10 cellular contexts compared by ENCODE assay signal in genomic region chr1:2443285-2444137, GRCh38. TPM values are rescaled to one million over a fixed set of nuclear protein-coding genes. Genes with fewer than 3 reads are reported as not detected.
DNase-seq lines count a peak whose midpoint lies in the region; ATAC-seq and TF ChIP-seq lines count a peak whose summit lies in the region.
"Had no signal": no experiment of that assay in that cellular context is flagged by ENCODE, and none has a peak within 500 bp of the region (broad histone marks: within the 10 kb centered on the region; RNA-seq: fewer than 3 reads in every experiment).

No MANE protein-coding gene starts in this region.

- POLR2A ChIA-PET in CD8-positive, alpha-beta T cell (lab: Charles Lee), result interaction anchor here (1.3 kb wide), 1 partner anchor 104 kb away, joined by 4 read pairs; no protein-coding TSS in a partner anchor

- no peaks in the 10 kb centered on the region for H3K9me3 ChIP-seq in CD8-positive, alpha-beta T cell (ENCODE audit: low read length)
- H3K9me3 ChIP-seq: uterus had no signal

- CTCF ChIA-PET in CD8-positive, alpha-beta T cell (lab: Charles Lee), result interaction anchor here (1.0 to 1.6 kb wide), 2 partner anchors 26 to 28 kb away, joined by 3 to 5 read pairs; no protein-coding TSS in a partner anchor

- no peaks in the 10 kb centered on the region for H3K36me3 Mint-ChIP-seq in CD8-positive, alpha-beta T cell
- peaks cover 3% of the 10 kb centered on the region for H3K36me3 Mint-ChIP-seq in central memory CD8-positive, alpha-beta T cell (ENCODE audit: insufficient read depth)
- no peaks in the 10 kb centered on the region for H3K36me3 Mint-ChIP-seq in neural crest cell (ENCODE audit: low read depth)

- no peaks in the 10 kb centered on the region for H3K4me1 Mint-ChIP-seq in CD8-positive, alpha-beta T cell (ENCODE audit: low read depth)
- H3K4me1 Mint-ChIP-seq in central memory CD8-positive, alpha-beta T cell, result no peaks in the 10 kb centered on the region
- peaks cover 10% of the 10 kb centered on the region for H3K4me1 Mint-ChIP-seq in neural crest cell

- no peak overlapping the region for H3K27ac ChIP-seq in CD8-positive, alpha-beta T cell (ENCODE audit: low read depth, low read length)
- H3K27ac ChIP-seq: uterus had no signal

- H3K36me3 ChIP-seq in CD8-positive, alpha-beta T cell (ENCODE audit: insufficient read depth, low read length), result no peaks in the 10 kb centered on the region
- H3K36me3 ChIP-seq: uterus had no signal

- ATAC-seq in CD8-positive, alpha-beta T cell, result peak; percentile 49
- ATAC-seq in central memory CD8-positive, alpha-beta T cell (replicated peaks; ENCODE audit: extremely low read depth, poor library complexity, severe bottlenecking), result no peak
- no peak for ATAC-seq in HG03469 (IDR thresholded peaks at IDR 0.05; ENCODE audit: unreplicated experiment)
- ATAC-seq in HG02759 (IDR thresholded peaks at IDR 0.05; ENCODE audit: unreplicated experiment), result no peak
- ATAC-seq in GM18868 (IDR thresholded peaks at IDR 0.05; ENCODE audit: unreplicated experiment), result no peak

- intact Hi-C loops in CD8-positive, alpha-beta T cell (cut with DNase I, micrococcal nuclease), result no loop called here

- no peak for TF ChIP-seq EP300 in Ishikawa (IDR thresholded peaks at IDR 0.05; ENCODE audit: borderline replicate concordance)

- H3K27me3 ChIP-seq in CD8-positive, alpha-beta T cell (ENCODE audit: insufficient read depth, low read length), result peaks cover 10% of the 10 kb centered on the region

- peak in 3 of 7 experiments; percentile 7 to 29 (median 27) for DNase-seq in CD8-positive, alpha-beta T cell
- no peak for DNase-seq in central memory CD8-positive, alpha-beta T cell (ENCODE audit: low spot score in 2 of 2)
- DNase-seq in neural crest cell (ENCODE audit: low read depth, low spot score) (peak; percentile 41), NCI-H345 (lab: John Stamatoyannopoulos, UW) (no peak)
- DNase-seq: small intestine, uterus had no signal

- H3K27me3 Mint-ChIP-seq in CD8-positive, alpha-beta T cell (ENCODE audit: low read depth), result peaks cover 7% of the 10 kb centered on the region
- H3K27me3 Mint-ChIP-seq in central memory CD8-positive, alpha-beta T cell, result no peaks in the 10 kb centered on the region
- peaks cover 30% of the 10 kb centered on the region for H3K27me3 Mint-ChIP-seq in neural crest cell (ENCODE audit: low read depth)

- no peak overlapping the region for H3K4me3 Mint-ChIP-seq in CD8-positive, alpha-beta T cell
- peak overlapping the region; percentile 6 for H3K4me3 Mint-ChIP-seq in central memory CD8-positive, alpha-beta T cell
- H3K4me3 Mint-ChIP-seq in neural crest cell, result no peak overlapping the region

- H3K4me3 ChIP-seq in CD8-positive, alpha-beta T cell (ENCODE audit: low read depth, low read length), result no peak overlapping the region
- H3K4me3 ChIP-seq: uterus had no signal

- TF ChIP-seq CTCF in CD8-positive, alpha-beta T cell (IDR thresholded peaks at IDR 0.05), result no peak
- TF ChIP-seq CTCF in neural crest cell (conservative IDR thresholded peaks at IDR 0.05), result peak; percentile 43

- H3K4me1 ChIP-seq in CD8-positive, alpha-beta T cell (ENCODE audit: insufficient read depth, low read length), result no peaks in the 10 kb centered on the region

- H3K9me3 Mint-ChIP-seq in CD8-positive, alpha-beta T cell, result no peaks in the 10 kb centered on the region
- H3K9me3 Mint-ChIP-seq in central memory CD8-positive, alpha-beta T cell, result no peaks in the 10 kb centered on the region
- no peaks in the 10 kb centered on the region for H3K9me3 Mint-ChIP-seq in neural crest cell

- peak; percentile 43; the same call in 1 of the 2 replicates for TF ChIP-seq RAD21 in Ishikawa (IDR thresholded peaks at IDR 0.05; ENCODE audit: low read depth)

- no peak overlapping the region for H3K27ac Mint-ChIP-seq in CD8-positive, alpha-beta T cell
- H3K27ac Mint-ChIP-seq in central memory CD8-positive, alpha-beta T cell (ENCODE audit: low read depth), result no peak overlapping the region
- no peak overlapping the region for H3K27ac Mint-ChIP-seq in neural crest cell (ENCODE audit: unreplicated experiment)

TF ChIP-seq in Ishikawa, 13 proteins besides CTCF, POLR2A, EP300 and RAD21:
- no peak for TF ChIP-seq YY1 (IDR thresholded peaks at IDR 0.05; ENCODE audit: low read depth)
- TF ChIP-seq ZBTB7A (IDR thresholded peaks at IDR 0.05; ENCODE audit: low read depth), result no peak
- no peak for TF ChIP-seq USF1 (IDR thresholded peaks at IDR 0.05)
- TF ChIP-seq CREB1 (IDR thresholded peaks at IDR 0.05; ENCODE audit: low read depth), result no peak
- no peak; the same call in 1 of the 2 replicates for TF ChIP-seq TCF12 (IDR thresholded peaks at IDR 0.05; ENCODE audit: low read depth)
- no peak for TF ChIP-seq MAX (IDR thresholded peaks at IDR 0.05)
- TF ChIP-seq TAF1 (IDR thresholded peaks at IDR 0.05; ENCODE audit: low read depth), result no peak
- TF ChIP-seq NFIC (IDR thresholded peaks at IDR 0.05), result no peak
- no peak for TF ChIP-seq TEAD4 (IDR thresholded peaks at IDR 0.05)
- no peak for TF ChIP-seq REST (IDR thresholded peaks at IDR 0.05; ENCODE audit: low read depth)
- no peak for TF ChIP-seq FOXM1 (IDR thresholded peaks at IDR 0.05; ENCODE audit: borderline replicate concordance, low read depth)
- TF ChIP-seq EGR1 (IDR thresholded peaks at IDR 0.05), result no peak
- TF ChIP-seq CEBPB (IDR thresholded peaks at IDR 0.05), result no peak

RNA-seq across cellular contexts. Expression of gene PEX10, which starts 31.1 kb away (rescaled TPM):
- total RNA-seq in CD8-positive, alpha-beta T cell, result 10 to 100 TPM; 11.6 to 11.8 TPM
- total RNA-seq in neural crest cell, result 31.2 and 31.9 TPM in 2 replicates

RNA-seq across cellular contexts. Expression of gene PLCH2, which starts 32.6 kb away (rescaled TPM):
- total RNA-seq in CD8-positive, alpha-beta T cell, result 10 to 100 TPM; 17.9 to 19.1 TPM
- 0.37 and 0.59 TPM in 2 replicates for total RNA-seq in neural crest cell

RNA-seq across cellular contexts. Expression of gene RER1, which starts 51.9 kb away (rescaled TPM):
- 10 to 100 TPM; 54.6 to 58.7 TPM for total RNA-seq in CD8-positive, alpha-beta T cell
- total RNA-seq in neural crest cell, result 108 and 111 TPM in 2 replicates

RNA-seq across cellular contexts. Expression of gene MORN1, which starts 52.2 kb away (rescaled TPM):
- total RNA-seq in CD8-positive, alpha-beta T cell, result 1 to 10 TPM; 4.9 to 5.0 TPM
- 23.7 and 24.4 TPM in 2 replicates for total RNA-seq in neural crest cell

Comparison
In these comparisons a context has a peak if more than half of its experiments do, and no peak if none do; other contexts are left out.
1. RNA of gene PLCH2, which starts 32.6 kb away (total RNA-seq): 17.9 to 19.1 TPM in CD8-positive, alpha-beta T cell; 0.37 to 0.59 TPM in neural crest cell; every median in the first group is over 10 times any median in the second.